ENCODE assay signal across 27 cellular contexts in the genomic region with DNA sequence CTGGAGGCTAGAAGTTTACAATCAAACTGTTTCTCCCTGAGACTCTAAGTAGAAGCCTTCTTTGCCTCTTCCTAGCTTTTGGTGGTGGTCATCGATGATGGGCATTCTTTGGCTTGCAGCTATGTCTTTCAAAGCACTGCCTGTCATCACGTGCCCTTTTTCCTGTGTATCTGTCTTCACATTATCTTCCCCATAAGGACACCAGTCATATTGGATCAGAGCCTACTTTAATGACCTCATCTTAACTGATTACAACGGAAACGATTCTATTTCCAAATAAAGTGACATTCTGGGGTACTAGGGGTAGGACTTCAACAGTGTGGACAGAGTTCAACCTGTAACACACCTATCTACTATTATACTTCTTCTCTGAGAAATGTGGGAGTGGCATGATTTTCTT. TPM values are rescaled to one million over a fixed set of nuclear protein-coding genes. Genes with fewer than 3 reads are reported as not detected.
"Had no signal": no experiment of that assay in that cellular context is flagged by ENCODE, and none has a peak within 500 bp of the region (broad histone marks: within the 10 kb centered on the region; RNA-seq: fewer than 3 reads in every experiment).

No MANE protein-coding gene starts in this region.

- H3K27me3 ChIP-seq: colonic mucosa, esophagus squamous epithelium, gastrocnemius medialis, ovary, spleen, tibial nerve, upper lobe of left lung had no signal

- H3K4me3 ChIP-seq: colonic mucosa, esophagus squamous epithelium, gastrocnemius medialis, lower lobe of right lung, ovary, psoas muscle, skin epidermis, spleen, thoracic aorta, tibial nerve, upper lobe of left lung had no signal

- DNase-seq: colonic mucosa; effector memory CD8-positive, alpha-beta T cell; erythroblast; esophagus squamous epithelium; gastrocnemius medialis; head of caudate nucleus; left ventricle myocardium superior; lower lobe of right lung; natural killer cell; occipital lobe; ovary; posterior cingulate gyrus; psoas muscle; right cardiac atrium; spleen; stimulated activated CD4-positive, alpha-beta T cell treated with anti-CD3 and anti-CD28 coated beads, Interleukin-4, amount 100 ng/mL, for 4 hours; upper lobe of left lung had no signal

- H3K36me3 ChIP-seq: colonic mucosa, esophagus squamous epithelium, gastrocnemius medialis, lower lobe of right lung, ovary, spleen, thoracic aorta, tibial nerve, upper lobe of left lung had no signal

- FAIRE-seq: endometrium, keratinocyte, urothelium cell line had no signal

- H3K4me1 ChIP-seq: colonic mucosa, esophagus squamous epithelium, gastrocnemius medialis, lower lobe of right lung, psoas muscle, spleen, tibial nerve, upper lobe of left lung had no signal

- H3K9me3 ChIP-seq: colonic mucosa, esophagus squamous epithelium, gastrocnemius medialis, lower lobe of right lung, ovary, psoas muscle, thoracic aorta, tibial nerve, upper lobe of left lung had no signal

- ATAC-seq: effector memory CD8-positive, alpha-beta T cell; gastrocnemius medialis; left ventricle myocardium superior; lower lobe of right lung; psoas muscle; stimulated activated memory B cell treated with anti-CD40 and anti-IgM and Interleukin-4, amounts not matched to agents 10 μg/mL and 1 μg/mL and 100 μg/mL, for 72 hours had no signal

- H3K27ac ChIP-seq: colonic mucosa, esophagus squamous epithelium, gastrocnemius medialis, lower lobe of right lung, ovary, psoas muscle, skin epidermis, spleen, thoracic aorta, tibial nerve, upper lobe of left lung had no signal

RNA-seq across cellular contexts. Expression of gene IFNG-AS1, which starts 31.1 kb away (rescaled TPM):
- total RNA-seq: colonic mucosa, gastrocnemius medialis, glomerular endothelial cell, left ventricle myocardium superior, lower lobe of right lung, occipital lobe, ovary, renal cortical epithelial cell, tibial nerve had no signal
- polyA plus RNA-seq: keratinocyte, neural cell, ovary had no signal
